29 cellular contexts compared by ENCODE assay signal in genomic region chr11:3632070-3632660, GRCh38. TPM values are rescaled to one million over a fixed set of nuclear protein-coding genes. Genes with fewer than 3 reads are reported as not detected.
"Had no signal": no experiment of that assay in that cellular context is flagged by ENCODE, and none has a peak within 500 bp of the region (broad histone marks: within the 10 kb centered on the region; RNA-seq: fewer than 3 reads in every experiment).

No MANE protein-coding gene starts in this region.

- H3K9me3 Mint-ChIP-seq: activated naive CD4-positive, alpha-beta T cell treated with anti-CD3 and anti-CD28 coated beads, Interleukin-2, amount 10 ng/mL, durations not matched to agents 7 days and 5 days; activated naive CD8-positive, alpha-beta T cell treated with anti-CD3 and anti-CD28 coated beads, Interleukin-2, amount 10 ng/mL, durations not matched to agents 7 days and 5 days; activated T-cell treated with anti-CD3 and anti-CD28 coated beads, Interleukin-2, amount 50 U/mL, for 4 hours; activated T-helper 2 cell treated with anti-CD3 and anti-CD28 coated beads, Interferon-gamma antibody, Interleukin-2, Interleukin-4, amounts not matched to agents 10 μg/mL and 5 μg/mL and 100 μg/mL, durations not matched to agents 14 hours and 24 hours and 36 hours; T-helper 1 cell treated with Interleukin-12 subunit alpha and Interleukin-12 subunit beta and Interleukin-4 antibody, amounts not matched to agents 30 μg/mL and 1 μg/mL, for 36 hours had no signal

- H3K27me3 ChIP-seq: breast epithelium had no signal

- H3K4me3 Mint-ChIP-seq: activated CD8-positive, alpha-beta memory T cell treated with anti-CD3 and anti-CD28 coated beads, Interleukin-2, amount 10 ng/mL, durations not matched to agents 7 days and 5 days; activated naive CD4-positive, alpha-beta T cell treated with anti-CD3 and anti-CD28 coated beads, Interleukin-2, amount 10 ng/mL, durations not matched to agents 7 days and 5 days; activated naive CD8-positive, alpha-beta T cell treated with anti-CD3 and anti-CD28 coated beads, Interleukin-2, amount 10 ng/mL, durations not matched to agents 7 days and 5 days; activated T-cell treated with anti-CD3 and anti-CD28 coated beads, Interleukin-2, amount 50 U/mL, for 4 hours; T-helper 1 cell treated with Interleukin-12 subunit alpha and Interleukin-12 subunit beta and Interleukin-4 antibody, amounts not matched to agents 30 μg/mL and 1 μg/mL, for 36 hours had no signal

- H3K4me3 ChIP-seq: breast epithelium, SJSA1 had no signal

- H3K27me3 Mint-ChIP-seq: activated CD8-positive, alpha-beta memory T cell treated with anti-CD3 and anti-CD28 coated beads, Interleukin-2, amount 10 ng/mL, durations not matched to agents 7 days and 5 days had no signal

- H3K36me3 Mint-ChIP-seq: activated CD8-positive, alpha-beta memory T cell treated with anti-CD3 and anti-CD28 coated beads, Interleukin-2, amount 10 ng/mL, durations not matched to agents 7 days and 5 days; activated naive CD4-positive, alpha-beta T cell treated with anti-CD3 and anti-CD28 coated beads, Interleukin-2, amount 10 ng/mL, durations not matched to agents 7 days and 5 days; activated naive CD8-positive, alpha-beta T cell treated with anti-CD3 and anti-CD28 coated beads, Interleukin-2, amount 10 ng/mL, durations not matched to agents 7 days and 5 days had no signal

- ATAC-seq: activated CD8-positive, alpha-beta memory T cell treated with anti-CD3 and anti-CD28 coated beads, Interleukin-2, amount 10 ng/mL, durations not matched to agents 7 days and 5 days; HepG2; Panc1; SK-N-SH treated with all-trans-retinoic acid at 6 μM for 48 hours had no signal

- DNase-seq: activated CD4-positive, alpha-beta T cell treated with anti-CD3 and anti-CD28 coated beads for 48 hours; activated CD4-positive, alpha-beta T cell treated with anti-CD3 and anti-CD28 coated beads, Interleukin-2, amount 50 U/mL, for 48 hours; activated CD8-positive, alpha-beta memory T cell treated with anti-CD3 and anti-CD28 coated beads, Interleukin-2, amount 10 ng/mL, durations not matched to agents 7 days and 5 days; activated gamma-delta T cell treated with Interleukin-2 at 50 U/mL for 16 hours; activated naive CD4-positive, alpha-beta T cell treated with anti-CD3 and anti-CD28 coated beads, Interleukin-2, amount 10 ng/mL, durations not matched to agents 7 days and 5 days; activated naive CD8-positive, alpha-beta T cell treated with anti-CD3 and anti-CD28 coated beads, Interleukin-2, amount 10 ng/mL, durations not matched to agents 7 days and 5 days; activated T-cell treated with anti-CD3 and anti-CD28 coated beads, Interleukin-2, amount 50 U/mL, for 4 hours; central memory CD4-positive, alpha-beta T cell; NCI-H1048; NCI-H146; NCI-H187 treated with DMSO at 0.1 percent for 48 hours; NCI-H2081 treated with DMSO at 0.1 percent for 48 hours; NCI-H2171; NCI-H2227 treated with DMSO at 0.1 percent for 48 hours; NCI-H510A; NCI-H69; NK-92 treated with Interleukin-12 subunit alpha and Interleukin-12 subunit beta, amount 100 ng/mL, for 24 hours; OCI-M1; SHP77; SW 1271 had no signal

- H3K4me1 ChIP-seq: breast epithelium, SJSA1 had no signal

- H3K4me1 Mint-ChIP-seq: activated CD8-positive, alpha-beta memory T cell treated with anti-CD3 and anti-CD28 coated beads, Interleukin-2, amount 10 ng/mL, durations not matched to agents 7 days and 5 days; activated naive CD4-positive, alpha-beta T cell treated with anti-CD3 and anti-CD28 coated beads, Interleukin-2, amount 10 ng/mL, durations not matched to agents 7 days and 5 days; activated naive CD8-positive, alpha-beta T cell treated with anti-CD3 and anti-CD28 coated beads, Interleukin-2, amount 10 ng/mL, durations not matched to agents 7 days and 5 days had no signal

- H3K9me3 ChIP-seq: breast epithelium had no signal

- H3K27ac Mint-ChIP-seq: activated CD8-positive, alpha-beta memory T cell treated with anti-CD3 and anti-CD28 coated beads, Interleukin-2, amount 10 ng/mL, durations not matched to agents 7 days and 5 days; activated naive CD4-positive, alpha-beta T cell treated with anti-CD3 and anti-CD28 coated beads, Interleukin-2, amount 10 ng/mL, durations not matched to agents 7 days and 5 days; activated naive CD8-positive, alpha-beta T cell treated with anti-CD3 and anti-CD28 coated beads, Interleukin-2, amount 10 ng/mL, durations not matched to agents 7 days and 5 days; activated T-helper 2 cell treated with anti-CD3 and anti-CD28 coated beads, Interferon-gamma antibody, Interleukin-2, Interleukin-4, amounts not matched to agents 10 μg/mL and 5 μg/mL and 100 μg/mL, durations not matched to agents 14 hours and 24 hours and 36 hours; T-helper 1 cell treated with Interleukin-12 subunit alpha and Interleukin-12 subunit beta and Interleukin-4 antibody, amounts not matched to agents 30 μg/mL and 1 μg/mL, for 36 hours had no signal

- H3K36me3 ChIP-seq: breast epithelium, SJSA1 had no signal

- H3K27ac ChIP-seq: breast epithelium, RWPE1, SJSA1 had no signal

RNA-seq across cellular contexts. Expression of gene ART5, which starts 9.6 kb away (rescaled TPM):
- total RNA-seq: activated CD8-positive, alpha-beta memory T cell treated with anti-CD3 and anti-CD28 coated beads, Interleukin-2, amount 10 ng/mL, durations not matched to agents 7 days and 5 days; activated naive CD8-positive, alpha-beta T cell treated with anti-CD3 and anti-CD28 coated beads, Interleukin-2, amount 10 ng/mL, durations not matched to agents 7 days and 5 days; activated T-cell treated with anti-CD3 and anti-CD28 coated beads, Interleukin-2, amount 50 U/mL, for 4 hours; activated T-helper 2 cell treated with anti-CD3 and anti-CD28 coated beads, Interferon-gamma antibody, Interleukin-2, Interleukin-4, amounts not matched to agents 10 μg/mL and 5 μg/mL and 100 μg/mL, durations not matched to agents 14 hours and 24 hours and 36 hours; aorta; SJSA1 had no signal

RNA-seq across cellular contexts. Expression of gene ART1, which starts 12.8 kb away (rescaled TPM):
- total RNA-seq: activated CD8-positive, alpha-beta memory T cell treated with anti-CD3 and anti-CD28 coated beads, Interleukin-2, amount 10 ng/mL, durations not matched to agents 7 days and 5 days; activated naive CD8-positive, alpha-beta T cell treated with anti-CD3 and anti-CD28 coated beads, Interleukin-2, amount 10 ng/mL, durations not matched to agents 7 days and 5 days; activated T-cell treated with anti-CD3 and anti-CD28 coated beads, Interleukin-2, amount 50 U/mL, for 4 hours; activated T-helper 2 cell treated with anti-CD3 and anti-CD28 coated beads, Interferon-gamma antibody, Interleukin-2, Interleukin-4, amounts not matched to agents 10 μg/mL and 5 μg/mL and 100 μg/mL, durations not matched to agents 14 hours and 24 hours and 36 hours; aorta; breast epithelium; HepG2; SJSA1 had no signal
